ENCODE assay signal across 8 cellular contexts in genomic region chr22:39241632-39242388, GRCh38. TPM values are rescaled to one million over a fixed set of nuclear protein-coding genes. Genes with fewer than 3 reads are reported as not detected.
DNase-seq lines count a peak whose midpoint lies in the region; TF ChIP-seq lines count a peak whose summit lies in the region.

No MANE protein-coding gene starts in this region.

- H3K79me2 ChIP-seq in hepatocyte: no peaks in the 10 kb centered on the region

- H3K9ac ChIP-seq in HUES48 (ENCODE audit: low read depth, low read length): no peak overlapping the region

- H2AFZ ChIP-seq in hepatocyte: no peak overlapping the region

- peak overlapping the region; percentile 98 for H3K4me2 ChIP-seq in hepatocyte

- H3K27ac ChIP-seq in HUES48 (ENCODE audit: low read depth, low read length) (no peak overlapping the region), hepatocyte (peak overlapping the region; percentile 89)

- peak overlapping the region; percentile 69 for H3K4me3 Mint-ChIP-seq in activated T-helper 1 cell treated with anti-CD3 and anti-CD28 coated beads, Interleukin-12 subunit alpha, Interleukin-12 subunit beta, Interleukin-2, Interleukin-4 antibody, amounts not matched to agents 30 ng/mL and 10 ng/mL and 1 ng/mL, durations not matched to agents 14 hours and 24 hours and 36 hours

- H3K4me1 Mint-ChIP-seq in activated T-helper 1 cell treated with anti-CD3 and anti-CD28 coated beads, Interleukin-12 subunit alpha, Interleukin-12 subunit beta, Interleukin-2, Interleukin-4 antibody, amounts not matched to agents 30 ng/mL and 10 ng/mL and 1 ng/mL, durations not matched to agents 14 hours and 24 hours and 36 hours (ENCODE audit: low read depth): peaks cover 28% of the 10 kb centered on the region

- intact Hi-C loops in activated T-helper 1 cell treated with anti-CD3 and anti-CD28 coated beads, Interleukin-12 subunit alpha, Interleukin-12 subunit beta, Interleukin-2, Interleukin-4 antibody, amounts not matched to agents 30 ng/mL and 10 ng/mL and 1 ng/mL, durations not matched to agents 14 hours and 24 hours and 36 hours (cut with micrococcal nuclease): loop anchor here (5.0 kb wide), 1 partner anchor 75 kb away; the partner anchor contains the start of gene RPL3

- H3K4me1 ChIP-seq in HUES48 (ENCODE audit: control insufficient read depth, insufficient read depth, low read length) (peaks cover 20% of the 10 kb centered on the region), hepatocyte (ENCODE audit: insufficient read depth) (peaks cover 37% of the 10 kb centered on the region)

- H4K20me1 ChIP-seq in hepatocyte (ENCODE audit: insufficient read depth, poor library complexity, severe bottlenecking): no peaks in the 10 kb centered on the region

- H3K9me3 ChIP-seq in HUES48 (ENCODE audit: control insufficient read depth, insufficient read depth, low read length) (no peaks in the 10 kb centered on the region), hepatocyte (ENCODE audit: low read depth) (no peaks in the 10 kb centered on the region)

- H3K4me3 ChIP-seq in HUES48 (ENCODE audit: low read depth, low read length): peak overlapping the region; percentile 63; the same call in 1 of the 2 replicates
- H3K4me3 ChIP-seq in hepatocyte: peak overlapping the region; percentile 34

- TF ChIP-seq CTCF in hepatocyte (IDR thresholded peaks at IDR 0.05; ENCODE audit: poor library complexity): no peak

- peak overlapping the region; percentile 67 for H3K27ac Mint-ChIP-seq in activated T-helper 1 cell treated with anti-CD3 and anti-CD28 coated beads, Interleukin-12 subunit alpha, Interleukin-12 subunit beta, Interleukin-2, Interleukin-4 antibody, amounts not matched to agents 30 ng/mL and 10 ng/mL and 1 ng/mL, durations not matched to agents 14 hours and 24 hours and 36 hours

- peaks cover 2% of the 10 kb centered on the region for H3K36me3 Mint-ChIP-seq in activated T-helper 1 cell treated with anti-CD3 and anti-CD28 coated beads, Interleukin-12 subunit alpha, Interleukin-12 subunit beta, Interleukin-2, Interleukin-4 antibody, amounts not matched to agents 30 ng/mL and 10 ng/mL and 1 ng/mL, durations not matched to agents 14 hours and 24 hours and 36 hours (ENCODE audit: low read depth)

- no peak for DNase-seq in activated T-helper 1 cell treated with anti-CD3 and anti-CD28 coated beads, Interleukin-12 subunit alpha, Interleukin-12 subunit beta, Interleukin-2, Interleukin-4 antibody, amounts not matched to agents 30 ng/mL and 10 ng/mL and 1 ng/mL, durations not matched to agents 14 hours and 24 hours and 36 hours (ENCODE audit: low spot score)
- DNase-seq in hepatocyte (ENCODE audit: low spot score): peak; percentile 48
- DNase-seq in stimulated activated CD8-positive, alpha-beta memory T cell treated with anti-CD3 and anti-CD28 coated beads, Interleukin-7, amount 100 ng/mL, for 4 hours (ENCODE audit: low read depth in 2 of 2): peak; percentile 36 to 73
- no peak for DNase-seq in A172 (ENCODE audit: low spot score)
- DNase-seq in NCI-H1105 treated with DMSO at 0.1 percent for 48 hours (lab: John Stamatoyannopoulos, UW): no peak
- DNase-seq in HT-29 (ENCODE audit: low spot score): no peak
- DNase-seq in GM19240 (ENCODE audit: insufficient read length, low spot score): no peak

- WGBS in hepatocyte (ENCODE audit: low lambda C conversion rate, missing lambda C conversion rate): 20% methylated on average over 53 of the region's 71 CpGs

- peaks cover 60% of the 10 kb centered on the region for H3K27me3 Mint-ChIP-seq in activated T-helper 1 cell treated with anti-CD3 and anti-CD28 coated beads, Interleukin-12 subunit alpha, Interleukin-12 subunit beta, Interleukin-2, Interleukin-4 antibody, amounts not matched to agents 30 ng/mL and 10 ng/mL and 1 ng/mL, durations not matched to agents 14 hours and 24 hours and 36 hours (ENCODE audit: insufficient read depth)

- no peaks in the 10 kb centered on the region for H3K9me2 ChIP-seq in hepatocyte (replicated peaks; ENCODE audit: insufficient read depth)

- H3K36me3 ChIP-seq in HUES48 (ENCODE audit: control insufficient read depth, insufficient read depth, low read length) (no peaks in the 10 kb centered on the region), hepatocyte (replicated peaks; ENCODE audit: insufficient read depth, low read depth) (no peaks in the 10 kb centered on the region)

- H3K27me3 ChIP-seq in HUES48 (ENCODE audit: control insufficient read depth, insufficient read depth, low read length) (peaks cover 82% of the 10 kb centered on the region), hepatocyte (peaks cover 14% of the 10 kb centered on the region)

- H3K9me3 Mint-ChIP-seq in activated T-helper 1 cell treated with anti-CD3 and anti-CD28 coated beads, Interleukin-12 subunit alpha, Interleukin-12 subunit beta, Interleukin-2, Interleukin-4 antibody, amounts not matched to agents 30 ng/mL and 10 ng/mL and 1 ng/mL, durations not matched to agents 14 hours and 24 hours and 36 hours: no peaks in the 10 kb centered on the region

RNA-seq across cellular contexts. Expression of gene PDGFB, which starts 3.0 kb away (rescaled TPM):
- total RNA-seq in activated T-helper 1 cell treated with anti-CD3 and anti-CD28 coated beads, Interleukin-12 subunit alpha, Interleukin-12 subunit beta, Interleukin-2, Interleukin-4 antibody, amounts not matched to agents 30 ng/mL and 10 ng/mL and 1 ng/mL, durations not matched to agents 14 hours and 24 hours and 36 hours: 0.78 and 1.2 TPM in 2 replicates
- total RNA-seq in hepatocyte: 3.9 and 4.3 TPM in 2 replicates
- polyA plus RNA-seq in hepatocyte: 2.5 and 4.1 TPM in 2 replicates
- total RNA-seq in A172 (2014; rRNA removed; shearing (Covaris generic)): 9.8 and 13.4 TPM in 2 replicates
- total RNA-seq in HT-29 (2014; rRNA removed; shearing (Covaris generic)): 12.4 and 16.6 TPM in 2 replicates

Comparison
In these comparisons a context has a peak if more than half of its experiments do, and no peak if none do; other contexts are left out.
1. DNase-seq: peak in hepatocyte (single experiment) and stimulated activated CD8-positive, alpha-beta memory T cell treated with anti-CD3 and anti-CD28 coated beads, Interleukin-7, amount 100 ng/mL, for 4 hours (2 of 2); none in activated T-helper 1 cell treated with anti-CD3 and anti-CD28 coated beads, Interleukin-12 subunit alpha, Interleukin-12 subunit beta, Interleukin-2, Interleukin-4 antibody, amounts not matched to agents 30 ng/mL and 10 ng/mL and 1 ng/mL, durations not matched to agents 14 hours and 24 hours and 36 hours (single experiment), A172 (single experiment), NCI-H1105 treated with DMSO at 0.1 percent for 48 hours (single experiment), HT-29 (single experiment) and GM19240 (single experiment).